In the genomic region with DNA sequence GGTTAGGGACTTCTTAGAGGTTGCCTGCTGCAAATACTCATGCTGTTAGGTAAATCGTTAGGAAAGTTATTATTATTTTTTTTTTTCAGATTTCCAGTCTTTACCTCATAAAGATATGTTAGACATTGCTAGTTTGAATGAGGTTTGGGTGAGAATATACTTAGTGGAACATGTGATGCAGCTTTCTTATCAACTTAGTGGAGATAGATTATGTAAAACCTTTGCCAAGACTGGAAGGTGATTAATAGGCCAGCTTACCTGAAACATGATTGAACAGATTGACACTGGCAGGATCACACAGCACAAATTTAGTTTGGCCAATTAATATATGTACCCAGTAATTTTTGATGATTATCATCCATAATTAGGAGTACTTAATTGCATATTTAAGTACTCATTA, we compare ENCODE assay signal across 11 cellular contexts.
"Had no signal": no experiment of that assay in that cellular context is flagged by ENCODE, and none has a peak within 500 bp of the region (broad histone marks: within the 10 kb centered on the region; RNA-seq: fewer than 3 reads in every experiment).

No MANE protein-coding gene starts in this region.

- H3K27me3 Mint-ChIP-seq: dendritic cell treated with granulocyte-macrophage colony-stimulating factor and Interleukin-4, amounts not matched to agents 40 ng/mL and 50 ng/mL, for 4 days had no signal

- H3K27ac Mint-ChIP-seq: dendritic cell treated with granulocyte-macrophage colony-stimulating factor and Interleukin-4, amounts not matched to agents 40 ng/mL and 50 ng/mL, for 4 days had no signal

- ATAC-seq: right lobe of liver had no signal

- DNase-seq: activated CD4-positive, alpha-beta T cell treated with anti-CD3 and anti-CD28 coated beads for 4 hours; activated gamma-delta T cell; activated T-cell treated with anti-CD3 and anti-CD28 coated beads for 4 hours; adrenal gland; hippocampal formation; kidney glomerular epithelial cell; right lobe of liver; spleen; stimulated activated naive CD4-positive, alpha-beta T cell treated with Interleukin-2 at 50 U/mL for 16 hours; upper lobe of left lung had no signal

- H3K9me3 Mint-ChIP-seq: dendritic cell treated with granulocyte-macrophage colony-stimulating factor and Interleukin-4, amounts not matched to agents 40 ng/mL and 50 ng/mL, for 4 days had no signal

- H3K4me3 Mint-ChIP-seq: dendritic cell treated with granulocyte-macrophage colony-stimulating factor and Interleukin-4, amounts not matched to agents 40 ng/mL and 50 ng/mL, for 4 days had no signal
